Comparison of ENCODE assay signal across 21 cellular contexts in genomic region chr12:110774824-110775223, GRCh38. TPM values are rescaled to one million over a fixed set of nuclear protein-coding genes. Genes with fewer than 3 reads are reported as not detected.
A peak's percentile ranks its signal among the peaks of the same experiment; 100 is the strongest.
DNase-seq lines count a peak whose midpoint lies in the region; ATAC-seq and TF ChIP-seq lines count a peak whose summit lies in the region.
"Had no signal": no experiment of that assay in that cellular context is flagged by ENCODE, and none has a peak within 500 bp of the region (broad histone marks: within the 10 kb centered on the region; RNA-seq: fewer than 3 reads in every experiment).

No MANE protein-coding gene starts in this region.

- POLR2A ChIA-PET in activated CD8-positive, alpha-beta T cell treated with anti-CD3 and anti-CD28 coated beads for 36 hours (lab: Charles Lee), result no interaction called here
- POLR2A ChIA-PET in activated CD8-positive, alpha-beta T cell treated with anti-CD3 and anti-CD28 coated beads, Interleukin-2, amount 10 ng/mL, durations not matched to agents 7 days and 5 days (lab: Charles Lee), result no interaction called here

- intact Hi-C loops in activated CD8-positive, alpha-beta T cell treated with anti-CD3 and anti-CD28 coated beads for 36 hours (cut with micrococcal nuclease), result no loop called here
- intact Hi-C loops in head of caudate nucleus (cut with DNase I), result no loop called here

- H3K27me3 Mint-ChIP-seq in activated CD8-positive, alpha-beta T cell treated with anti-CD3 and anti-CD28 coated beads for 36 hours, result no peaks in the 10 kb centered on the region
- no peaks in the 10 kb centered on the region for H3K27me3 Mint-ChIP-seq in activated CD8-positive, alpha-beta T cell treated with anti-CD3 and anti-CD28 coated beads, Interleukin-2, amount 10 ng/mL, durations not matched to agents 7 days and 5 days (ENCODE audit: low read depth)
- H3K27me3 Mint-ChIP-seq in stimulated activated naive CD8-positive, alpha-beta T cell treated with anti-CD3 and anti-CD28 coated beads, Interleukin-15, Interleukin-2, amounts not matched to agents 100 ng/mL and 50 ng/mL, for 24 hours, result no peaks in the 10 kb centered on the region
- H3K27me3 Mint-ChIP-seq in stimulated activated naive CD8-positive, alpha-beta T cell treated with anti-CD3 and anti-CD28 coated beads, Interleukin-15, amount 100 ng/mL, for 72 hours, result no peaks in the 10 kb centered on the region
- peaks cover 0 to 5% of the 10 kb centered on the region in 2 donors for H3K27me3 Mint-ChIP-seq in stimulated activated naive B cell treated with anti-CD40 and anti-IgM and Interleukin-4, amounts not matched to agents 10 μg/mL and 1 μg/mL and 100 μg/mL, for 72 hours
- H3K27me3 Mint-ChIP-seq: CD8-positive, alpha-beta memory T cell had no signal

- CTCF ChIA-PET in activated CD8-positive, alpha-beta T cell treated with anti-CD3 and anti-CD28 coated beads for 36 hours (lab: Charles Lee), result no interaction called here
- CTCF ChIA-PET in activated CD8-positive, alpha-beta T cell treated with anti-CD3 and anti-CD28 coated beads, Interleukin-2, amount 10 ng/mL, durations not matched to agents 7 days and 5 days (lab: Charles Lee), result no interaction called here

- H3K36me3 Mint-ChIP-seq in activated CD8-positive, alpha-beta T cell treated with anti-CD3 and anti-CD28 coated beads for 36 hours (ENCODE audit: low read depth), result no peaks in the 10 kb centered on the region
- peaks cover 3% of the 10 kb centered on the region for H3K36me3 Mint-ChIP-seq in activated CD8-positive, alpha-beta T cell treated with anti-CD3 and anti-CD28 coated beads, Interleukin-2, amount 10 ng/mL, durations not matched to agents 7 days and 5 days (ENCODE audit: low read depth)
- H3K36me3 Mint-ChIP-seq in stimulated activated naive CD8-positive, alpha-beta T cell treated with anti-CD3 and anti-CD28 coated beads, Interleukin-15, Interleukin-2, amounts not matched to agents 100 ng/mL and 50 ng/mL, for 24 hours (ENCODE audit: low read depth), result no peaks in the 10 kb centered on the region
- no peaks in the 10 kb centered on the region for H3K36me3 Mint-ChIP-seq in stimulated activated naive B cell treated with anti-CD40 and anti-IgM and Interleukin-4, amounts not matched to agents 10 μg/mL and 1 μg/mL and 100 μg/mL, for 72 hours
- H3K36me3 Mint-ChIP-seq: CD8-positive, alpha-beta memory T cell had no signal

- no peak overlapping the region for H3K4me3 Mint-ChIP-seq in activated CD8-positive, alpha-beta T cell treated with anti-CD3 and anti-CD28 coated beads for 36 hours
- H3K4me3 Mint-ChIP-seq in activated CD8-positive, alpha-beta T cell treated with anti-CD3 and anti-CD28 coated beads, Interleukin-2, amount 10 ng/mL, durations not matched to agents 7 days and 5 days, result no peak overlapping the region
- no peak overlapping the region for H3K4me3 Mint-ChIP-seq in stimulated activated naive CD8-positive, alpha-beta T cell treated with anti-CD3 and anti-CD28 coated beads, Interleukin-15, Interleukin-2, amounts not matched to agents 100 ng/mL and 50 ng/mL, for 24 hours
- no peak overlapping the region for H3K4me3 Mint-ChIP-seq in stimulated activated naive CD8-positive, alpha-beta T cell treated with anti-CD3 and anti-CD28 coated beads, Interleukin-15, amount 100 ng/mL, for 72 hours
- H3K4me3 Mint-ChIP-seq in stimulated activated naive B cell treated with anti-CD40 and anti-IgM and Interleukin-4, amounts not matched to agents 10 μg/mL and 1 μg/mL and 100 μg/mL, for 72 hours, result no peak overlapping the region
- H3K4me3 Mint-ChIP-seq: CD8-positive, alpha-beta memory T cell; HFFc6 had no signal

- no peak for ATAC-seq in activated CD8-positive, alpha-beta T cell treated with anti-CD3 and anti-CD28 coated beads for 36 hours
- no peak for ATAC-seq in activated CD8-positive, alpha-beta T cell treated with anti-CD3 and anti-CD28 coated beads, Interleukin-2, amount 10 ng/mL, durations not matched to agents 7 days and 5 days
- ATAC-seq in stimulated activated naive CD8-positive, alpha-beta T cell treated with anti-CD3 and anti-CD28 coated beads, Interleukin-15, amount 100 ng/mL, for 72 hours, result no peak
- ATAC-seq in stimulated activated naive B cell treated with anti-CD40 and anti-IgM and Interleukin-4, amounts not matched to agents 10 μg/mL and 1 μg/mL and 100 μg/mL, for 72 hours (replicated peaks), result no peak

- DNase-seq in NCI-H82 (lab: John Stamatoyannopoulos, UW), result peak; percentile 23
- no peak for DNase-seq in NCI-H82 treated with DMSO at 0.1 percent for 48 hours (lab: John Stamatoyannopoulos, UW; ENCODE audit: unreplicated experiment)
- DNase-seq in activated CD8-positive, alpha-beta T cell treated with anti-CD3 and anti-CD28 coated beads for 36 hours, result no peak
- no peak for DNase-seq in activated CD8-positive, alpha-beta T cell treated with anti-CD3 and anti-CD28 coated beads, Interleukin-2, amount 10 ng/mL, durations not matched to agents 7 days and 5 days
- DNase-seq in stimulated activated naive CD8-positive, alpha-beta T cell treated with anti-CD3 and anti-CD28 coated beads, Interleukin-15, amount 100 ng/mL, for 72 hours, result no peak
- no peak for DNase-seq in stimulated activated naive B cell treated with anti-CD40 and anti-IgM and Interleukin-4, amounts not matched to agents 10 μg/mL and 1 μg/mL and 100 μg/mL, for 72 hours
- no peak for DNase-seq in head of caudate nucleus
- DNase-seq: AML-193; C1 segment of cervical spinal cord; Calu3; CD8-positive, alpha-beta memory T cell; DMS153; H7; HFFc6; KBM-7; MM.1S; NCI-H1048; NCI-H1436; NCI-H187 treated with DMSO at 0.1 percent for 48 hours; NCI-H69 had no signal

- TF ChIP-seq CTCF in activated CD8-positive, alpha-beta T cell treated with anti-CD3 and anti-CD28 coated beads for 36 hours (IDR thresholded peaks at IDR 0.05), result no peak

- H3K9me3 Mint-ChIP-seq in activated CD8-positive, alpha-beta T cell treated with anti-CD3 and anti-CD28 coated beads for 36 hours, result peaks cover 3% of the 10 kb centered on the region
- no peaks in the 10 kb centered on the region for H3K9me3 Mint-ChIP-seq in activated CD8-positive, alpha-beta T cell treated with anti-CD3 and anti-CD28 coated beads, Interleukin-2, amount 10 ng/mL, durations not matched to agents 7 days and 5 days (ENCODE audit: insufficient read depth)
- H3K9me3 Mint-ChIP-seq in stimulated activated naive CD8-positive, alpha-beta T cell treated with anti-CD3 and anti-CD28 coated beads, Interleukin-15, Interleukin-2, amounts not matched to agents 100 ng/mL and 50 ng/mL, for 24 hours, result no peaks in the 10 kb centered on the region
- no peaks in the 10 kb centered on the region for H3K9me3 Mint-ChIP-seq in stimulated activated naive CD8-positive, alpha-beta T cell treated with anti-CD3 and anti-CD28 coated beads, Interleukin-15, amount 100 ng/mL, for 72 hours
- no peaks in the 10 kb centered on the region for H3K9me3 Mint-ChIP-seq in stimulated activated naive B cell treated with anti-CD40 and anti-IgM and Interleukin-4, amounts not matched to agents 10 μg/mL and 1 μg/mL and 100 μg/mL, for 72 hours
- H3K9me3 Mint-ChIP-seq: CD8-positive, alpha-beta memory T cell; HFFc6 had no signal

- H3K4me1 Mint-ChIP-seq in activated CD8-positive, alpha-beta T cell treated with anti-CD3 and anti-CD28 coated beads for 36 hours (ENCODE audit: low read depth), result peaks cover 52% of the 10 kb centered on the region
- H3K4me1 Mint-ChIP-seq in activated CD8-positive, alpha-beta T cell treated with anti-CD3 and anti-CD28 coated beads, Interleukin-2, amount 10 ng/mL, durations not matched to agents 7 days and 5 days (ENCODE audit: low read depth), result peaks cover 39% of the 10 kb centered on the region
- H3K4me1 Mint-ChIP-seq in stimulated activated naive CD8-positive, alpha-beta T cell treated with anti-CD3 and anti-CD28 coated beads, Interleukin-15, Interleukin-2, amounts not matched to agents 100 ng/mL and 50 ng/mL, for 24 hours (ENCODE audit: low read depth), result peaks cover 62% of the 10 kb centered on the region
- peaks cover 75% of the 10 kb centered on the region for H3K4me1 Mint-ChIP-seq in stimulated activated naive CD8-positive, alpha-beta T cell treated with anti-CD3 and anti-CD28 coated beads, Interleukin-15, amount 100 ng/mL, for 72 hours
- peaks cover 21 to 29% of the 10 kb centered on the region in 2 donors for H3K4me1 Mint-ChIP-seq in stimulated activated naive B cell treated with anti-CD40 and anti-IgM and Interleukin-4, amounts not matched to agents 10 μg/mL and 1 μg/mL and 100 μg/mL, for 72 hours

- H3K27ac Mint-ChIP-seq in activated CD8-positive, alpha-beta T cell treated with anti-CD3 and anti-CD28 coated beads for 36 hours, result peak overlapping the region; percentile 39
- no peak overlapping the region for H3K27ac Mint-ChIP-seq in activated CD8-positive, alpha-beta T cell treated with anti-CD3 and anti-CD28 coated beads, Interleukin-2, amount 10 ng/mL, durations not matched to agents 7 days and 5 days
- peak overlapping the region; percentile 33 for H3K27ac Mint-ChIP-seq in stimulated activated naive CD8-positive, alpha-beta T cell treated with anti-CD3 and anti-CD28 coated beads, Interleukin-15, Interleukin-2, amounts not matched to agents 100 ng/mL and 50 ng/mL, for 24 hours
- H3K27ac Mint-ChIP-seq in stimulated activated naive CD8-positive, alpha-beta T cell treated with anti-CD3 and anti-CD28 coated beads, Interleukin-15, amount 100 ng/mL, for 72 hours, result no peak overlapping the region
- peak overlapping the region; percentile 14 for H3K27ac Mint-ChIP-seq in stimulated activated naive B cell treated with anti-CD40 and anti-IgM and Interleukin-4, amounts not matched to agents 10 μg/mL and 1 μg/mL and 100 μg/mL, for 72 hours
- H3K27ac Mint-ChIP-seq: HFFc6 had no signal

RNA-seq across cellular contexts. Expression of gene PPP1CC, which starts 32.1 kb away (rescaled TPM):
- total RNA-seq in activated CD8-positive, alpha-beta T cell treated with anti-CD3 and anti-CD28 coated beads for 36 hours, result 100 to 1,000 TPM; 242 to 244 TPM
- total RNA-seq in activated CD8-positive, alpha-beta T cell treated with anti-CD3 and anti-CD28 coated beads, Interleukin-2, amount 10 ng/mL, durations not matched to agents 7 days and 5 days, result 100 to 1,000 TPM; 162 to 179 TPM

Comparison
In these comparisons a context has a peak if more than half of its experiments do, and no peak if none do; other contexts are left out.
1. H3K27ac Mint-ChIP-seq: peak in activated CD8-positive, alpha-beta T cell treated with anti-CD3 and anti-CD28 coated beads for 36 hours (single experiment), stimulated activated naive CD8-positive, alpha-beta T cell treated with anti-CD3 and anti-CD28 coated beads, Interleukin-15, Interleukin-2, amounts not matched to agents 100 ng/mL and 50 ng/mL, for 24 hours (single experiment) and stimulated activated naive B cell treated with anti-CD40 and anti-IgM and Interleukin-4, amounts not matched to agents 10 μg/mL and 1 μg/mL and 100 μg/mL, for 72 hours (single experiment); none in activated CD8-positive, alpha-beta T cell treated with anti-CD3 and anti-CD28 coated beads, Interleukin-2, amount 10 ng/mL, durations not matched to agents 7 days and 5 days (single experiment) and stimulated activated naive CD8-positive, alpha-beta T cell treated with anti-CD3 and anti-CD28 coated beads, Interleukin-15, amount 100 ng/mL, for 72 hours (0 of 2).